In the genomic region with DNA sequence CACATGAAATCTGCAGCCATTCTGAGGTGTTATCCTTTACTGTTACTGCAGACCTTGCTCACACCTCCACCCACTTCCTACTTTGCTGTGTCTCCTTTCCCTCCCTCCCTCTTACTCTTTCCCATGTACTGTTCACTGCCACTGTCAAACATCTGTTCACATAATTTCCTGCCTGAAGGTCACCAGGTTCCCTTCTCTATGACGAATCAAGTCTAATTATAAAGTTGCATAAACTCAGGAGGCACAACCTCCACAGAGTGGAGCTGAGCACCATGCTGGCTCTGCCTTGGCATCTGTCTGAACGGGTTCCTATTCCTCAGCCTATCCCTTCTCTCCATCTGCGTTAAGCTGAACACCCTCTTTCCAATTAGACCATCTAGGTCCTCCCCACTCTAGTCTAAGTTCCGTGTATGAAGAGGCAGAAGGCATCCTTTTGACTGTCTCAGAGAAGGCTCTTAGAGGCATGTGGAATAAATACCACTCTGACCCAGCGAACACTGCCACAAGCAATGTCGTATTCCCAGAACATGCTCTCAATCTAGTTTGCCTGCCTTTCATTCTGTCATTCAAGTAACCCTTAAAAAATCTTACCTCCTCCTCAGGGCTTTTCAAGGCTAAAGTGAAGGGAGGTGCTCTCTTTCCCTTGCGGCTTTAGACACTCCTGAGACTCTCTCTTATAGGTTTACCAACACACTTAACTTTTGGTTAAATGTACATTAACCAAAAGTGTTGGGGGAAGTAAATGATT, we compare ENCODE assay signal across 17 cellular contexts. TPM values are rescaled to one million over a fixed set of nuclear protein-coding genes. Genes with fewer than 3 reads are reported as not detected.
DNase-seq lines count a peak whose midpoint lies in the region; ATAC-seq, FAIRE-seq and TF ChIP-seq lines count a peak whose summit lies in the region.
"Had no signal": no experiment of that assay in that cellular context is flagged by ENCODE, and none has a peak within 500 bp of the region (broad histone marks: within the 10 kb centered on the region; RNA-seq: fewer than 3 reads in every experiment).

No MANE protein-coding gene starts in this region.

- ATAC-seq in upper lobe of left lung (ENCODE audit: low FRiP score in 2 of 2): peak in 1 of 2 donors; percentile 54

- peak overlapping the region; percentile 3 for H3K27ac Mint-ChIP-seq in activated naive CD4-positive, alpha-beta T cell treated with anti-CD3 and anti-CD28 coated beads, Interleukin-2, amount 50 U/mL, for 24 hours

- H3K36me3 ChIP-seq in upper lobe of left lung (peaks cover 0 to 18% (median 3%) of the 10 kb centered on the region in 4 donors), thyroid gland (no peaks in the 10 kb centered on the region)

- H3K27me3 Mint-ChIP-seq in activated naive CD4-positive, alpha-beta T cell treated with anti-CD3 and anti-CD28 coated beads, Interleukin-2, amount 50 U/mL, for 24 hours: no peaks in the 10 kb centered on the region

- H3K27me3 ChIP-seq in upper lobe of left lung (no peaks in the 10 kb centered on the region), thyroid gland (no peaks in the 10 kb centered on the region)
- H3K27me3 ChIP-seq: vagina had no signal

- H3K9me3 ChIP-seq in upper lobe of left lung: no peaks in the 10 kb centered on the region
- H3K9me3 ChIP-seq in thyroid gland: no peaks in the 10 kb centered on the region
- H3K9me3 ChIP-seq: vagina had no signal

- no peaks in the 10 kb centered on the region for H3K9me3 Mint-ChIP-seq in activated naive CD4-positive, alpha-beta T cell treated with anti-CD3 and anti-CD28 coated beads, Interleukin-2, amount 50 U/mL, for 24 hours

- H3K4me3 Mint-ChIP-seq in activated naive CD4-positive, alpha-beta T cell treated with anti-CD3 and anti-CD28 coated beads, Interleukin-2, amount 50 U/mL, for 24 hours: no peak overlapping the region

- TF ChIP-seq CTCF in upper lobe of left lung (IDR thresholded peaks at IDR 0.05) (no peak), foreskin fibroblast (IDR thresholded peaks at IDR 0.05; ENCODE audit: low read depth, low read length) (no peak), thyroid gland (IDR thresholded peaks at IDR 0.05) (no peak)

- H3K4me1 ChIP-seq in upper lobe of left lung: peaks cover 0 to 17% (median 14%) of the 10 kb centered on the region in 4 donors
- H3K4me1 ChIP-seq in thyroid gland: peaks cover 28 to 31% of the 10 kb centered on the region in 2 donors
- H3K4me1 ChIP-seq: vagina had no signal

- 54 to 57% methylated on average over 7 of the region's 7 CpGs for WGBS in upper lobe of left lung, 2 donors
- 92% methylated on average over 7 of the region's 7 CpGs for WGBS in thyroid gland, 2 donors

- H3K4me3 ChIP-seq in upper lobe of left lung (no peak overlapping the region), foreskin fibroblast (ENCODE audit: low read depth in 1 of 2, low read length in 2 of 2) (no peak overlapping the region), thyroid gland (replicated peaks in 1 of 3) (no peak overlapping the region)
- H3K4me3 ChIP-seq: vagina had no signal

- peak; percentile 5 for FAIRE-seq in islet of Langerhans (lab: Jason Lieb, UNC)
- FAIRE-seq: frontal cortex had no signal

- H3K27ac ChIP-seq in upper lobe of left lung (peak overlapping the region; percentile 6 to 19 (median 16)), thyroid gland (no peak overlapping the region)
- H3K27ac ChIP-seq: vagina, VCaP had no signal

- TF ChIP-seq EP300 in upper lobe of left lung (IDR thresholded peaks at IDR 0.05): no peak

- no peak for TF ChIP-seq POLR2A in upper lobe of left lung (IDR thresholded peaks at IDR 0.05)
- no peak for TF ChIP-seq POLR2A in thyroid gland (IDR thresholded peaks at IDR 0.05)

- H3K36me3 Mint-ChIP-seq in activated naive CD4-positive, alpha-beta T cell treated with anti-CD3 and anti-CD28 coated beads, Interleukin-2, amount 50 U/mL, for 24 hours: peaks cover 11% of the 10 kb centered on the region

- no peak for DNase-seq in activated naive CD4-positive, alpha-beta T cell treated with Interleukin-2 at 50 U/mL for 16 hours
- DNase-seq in NOMO-1 treated with dmso at 0.1 percent for 144 hours (lab: John Stamatoyannopoulos, UW; ENCODE audit: unreplicated experiment) (peak; percentile 5), upper lobe of left lung (no peak), foreskin fibroblast (no peak), thyroid gland (no peak), NCI-H2029 (lab: John Stamatoyannopoulos, UW) (no peak)
- DNase-seq: GOT3; KG1; NCI-H2029 treated with DMSO at 0.1 percent for 48 hours; NK-92 treated with Interleukin-12 subunit alpha and Interleukin-12 subunit beta, amount 100 ng/mL, for 24 hours; retina; stimulated activated CD4-positive, alpha-beta T cell treated with anti-CD3 and anti-CD28 coated beads, Interleukin-2, amount 100 ng/mL, for 48 hours had no signal

- intact Hi-C loops in thyroid gland (cut with DNase I): no loop called here

- peaks cover 33% of the 10 kb centered on the region for H3K4me1 Mint-ChIP-seq in activated naive CD4-positive, alpha-beta T cell treated with anti-CD3 and anti-CD28 coated beads, Interleukin-2, amount 50 U/mL, for 24 hours

RNA-seq across cellular contexts. Expression of gene ACADS, which starts 48.7 kb away (rescaled TPM):
- total RNA-seq in upper lobe of left lung: 10 to 100 TPM; 24.1 to 43.1 (median 32.9) TPM
- 10 to 100 TPM; 40.8 to 85.9 (median 65.1) TPM for total RNA-seq in thyroid gland

Comparison
In these comparisons a context has a peak if more than half of its experiments do, and no peak if none do; other contexts are left out.
1. H3K27ac ChIP-seq: peak in upper lobe of left lung (4 of 4); none in thyroid gland (0 of 3).